Comparison of ENCODE assay signal across 26 cellular contexts in the genomic region with DNA sequence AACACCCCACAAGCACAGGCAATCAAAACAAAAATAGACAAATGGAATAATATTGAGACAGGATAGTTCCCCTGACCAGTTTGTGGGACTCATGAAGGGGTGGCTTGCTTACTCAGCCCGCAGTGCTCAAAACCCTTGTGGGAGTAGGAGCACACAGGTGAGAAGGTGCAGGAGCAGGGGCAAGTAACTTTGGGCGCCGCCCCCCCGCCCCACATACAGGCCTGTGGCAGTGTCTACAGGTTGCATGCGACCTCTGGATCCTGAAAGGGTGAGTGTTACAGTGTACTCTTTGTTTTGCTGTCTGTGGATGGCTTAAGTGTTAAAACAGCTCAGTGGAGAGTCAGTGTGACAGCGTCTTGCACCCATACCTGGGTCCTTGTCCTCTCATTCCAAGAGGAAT.
"Had no signal": no experiment of that assay in that cellular context is flagged by ENCODE, and none has a peak within 500 bp of the region (broad histone marks: within the 10 kb centered on the region; RNA-seq: fewer than 3 reads in every experiment).

No MANE protein-coding gene starts in this region.

- ATAC-seq: effector memory CD8-positive, alpha-beta T cell; esophagus mucosa; gastroesophageal sphincter; heart left ventricle; left colon; left lobe of liver had no signal

- H3K4me1 Mint-ChIP-seq: immature natural killer cell, memory B cell, naive B cell had no signal

- H3K4me3 ChIP-seq: colonic mucosa, esophagus squamous epithelium, gastroesophageal sphincter, heart left ventricle, hepatocyte, left ventricle myocardium inferior, lower lobe of right lung had no signal

- H3K4me3 Mint-ChIP-seq: dendritic cell treated with granulocyte-macrophage colony-stimulating factor and Interleukin-4, amounts not matched to agents 40 ng/mL and 50 ng/mL, for 4 days; effector memory CD8-positive, alpha-beta T cell; endodermal cell; immature natural killer cell; memory B cell; naive B cell had no signal

- H3K27ac ChIP-seq: colonic mucosa, epithelial cell of prostate, esophagus squamous epithelium, gastroesophageal sphincter, heart left ventricle, hepatocyte, left ventricle myocardium inferior, lower lobe of right lung had no signal

- H3K9me3 ChIP-seq: colonic mucosa, esophagus squamous epithelium had no signal

- H3K27me3 ChIP-seq: colonic mucosa, esophagus squamous epithelium, gastroesophageal sphincter, heart left ventricle, hepatocyte had no signal

- H3K27ac Mint-ChIP-seq: dendritic cell treated with granulocyte-macrophage colony-stimulating factor and Interleukin-4, amounts not matched to agents 40 ng/mL and 50 ng/mL, for 4 days; effector memory CD8-positive, alpha-beta T cell; endodermal cell; immature natural killer cell; memory B cell; naive B cell had no signal

- H3K36me3 Mint-ChIP-seq: memory B cell, naive B cell had no signal

- H3K4me1 ChIP-seq: colonic mucosa, esophagus squamous epithelium, gastroesophageal sphincter, heart left ventricle, left ventricle myocardium inferior, lower lobe of right lung had no signal

- H3K36me3 ChIP-seq: colonic mucosa, esophagus squamous epithelium, gastroesophageal sphincter, heart left ventricle, left ventricle myocardium inferior, lower lobe of right lung had no signal

- DNase-seq: colonic mucosa; cortex of kidney; effector CD8-positive, alpha-beta T cell; effector memory CD8-positive, alpha-beta T cell; endodermal cell; erythroblast; esophagus squamous epithelium; heart left ventricle; hypothalamus; immature natural killer cell; islet precursor cell; kidney; kidney glomerular epithelial cell; left colon; left ventricle myocardium inferior; lower lobe of right lung; mesendoderm; midbrain; naive B cell had no signal

- H3K27me3 Mint-ChIP-seq: dendritic cell treated with granulocyte-macrophage colony-stimulating factor and Interleukin-4, amounts not matched to agents 40 ng/mL and 50 ng/mL, for 4 days; effector memory CD8-positive, alpha-beta T cell; memory B cell; naive B cell had no signal
